ENCODE assay signal across 10 cellular contexts in the genomic region with DNA sequence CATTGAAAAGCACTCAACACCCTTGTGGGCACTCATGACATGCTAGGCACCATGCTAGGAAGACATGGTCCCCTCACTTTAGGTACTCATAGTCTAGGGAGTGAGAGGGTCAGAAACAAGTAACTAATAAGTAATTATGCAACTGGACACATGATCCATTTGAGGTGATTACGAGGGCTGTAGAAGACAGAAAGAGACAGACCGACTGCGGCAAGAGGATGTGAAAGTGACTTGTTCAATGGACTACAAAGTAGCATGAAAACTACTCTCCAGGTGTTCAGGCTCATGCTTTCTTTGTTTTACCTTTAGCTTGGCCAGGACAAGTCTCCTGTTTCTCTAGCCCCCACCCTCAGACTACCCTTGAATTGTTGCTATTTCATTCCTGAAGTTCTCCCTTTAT.
DNase-seq lines count a peak whose midpoint lies in the region; ATAC-seq and TF ChIP-seq lines count a peak whose summit lies in the region.
"Had no signal": no experiment of that assay in that cellular context is flagged by ENCODE, and none has a peak within 500 bp of the region (broad histone marks: within the 10 kb centered on the region; RNA-seq: fewer than 3 reads in every experiment).

No MANE protein-coding gene starts in this region.

- ATAC-seq in GM19035 (IDR thresholded peaks at IDR 0.05; ENCODE audit: unreplicated experiment) (peak; percentile 60), HG02588 (IDR thresholded peaks at IDR 0.05; ENCODE audit: unreplicated experiment) (peak; percentile 73), HG03457 (IDR thresholded peaks at IDR 0.05; ENCODE audit: unreplicated experiment) (peak; percentile 86)
- ATAC-seq in activated naive CD4-positive, alpha-beta T cell treated with anti-CD3 and anti-CD28 coated beads, Interleukin-2, amount 50 U/mL, for 72 hours = no peak
- ATAC-seq: activated T-cell treated with anti-CD3 and anti-CD28 coated beads, Interleukin-2, amount 50 U/mL, for 72 hours had no signal

- TF ChIP-seq CTCF in nephron (IDR thresholded peaks at IDR 0.05; ENCODE audit: unreplicated experiment in 3 of 3) = no peak

- peaks cover 40% of the 10 kb centered on the region for H3K4me1 Mint-ChIP-seq in nephron

- no peak overlapping the region for H3K4me3 Mint-ChIP-seq in nephron
- H3K4me3 Mint-ChIP-seq: activated T-cell treated with anti-CD3 and anti-CD28 coated beads, Interleukin-2, amount 50 U/mL, for 72 hours; T-helper 1 cell treated with Interleukin-12 subunit alpha and Interleukin-12 subunit beta and Interleukin-4 antibody, amounts not matched to agents 30 μg/mL and 1 μg/mL, for 36 hours had no signal

- H3K36me3 Mint-ChIP-seq in nephron (ENCODE audit: low read depth) = no peaks in the 10 kb centered on the region
- no peaks in the 10 kb centered on the region for H3K36me3 Mint-ChIP-seq in activated naive CD4-positive, alpha-beta T cell treated with anti-CD3 and anti-CD28 coated beads, Interleukin-2, amount 50 U/mL, for 72 hours

- no peaks in the 10 kb centered on the region for H3K27me3 Mint-ChIP-seq in nephron (ENCODE audit: low read depth)

- DNase-seq in activated naive CD4-positive, alpha-beta T cell treated with anti-CD3 and anti-CD28 coated beads, Interleukin-2, amount 50 U/mL, for 72 hours (ENCODE audit: low spot score in 2 of 2) = no peak
- no peak for DNase-seq in caudate nucleus (lab: John Stamatoyannopoulos, UW)
- no peak for DNase-seq in GDM1 (lab: John Stamatoyannopoulos, UW)
- DNase-seq: activated T-cell treated with anti-CD3 and anti-CD28 coated beads, Interleukin-2, amount 50 U/mL, for 72 hours; NCI-H510A had no signal

- no peaks in the 10 kb centered on the region for H3K9me3 Mint-ChIP-seq in nephron
- no peaks in the 10 kb centered on the region for H3K9me3 Mint-ChIP-seq in activated naive CD4-positive, alpha-beta T cell treated with anti-CD3 and anti-CD28 coated beads, Interleukin-2, amount 50 U/mL, for 72 hours
- H3K9me3 Mint-ChIP-seq: activated T-cell treated with anti-CD3 and anti-CD28 coated beads, Interleukin-2, amount 50 U/mL, for 72 hours; T-helper 1 cell treated with Interleukin-12 subunit alpha and Interleukin-12 subunit beta and Interleukin-4 antibody, amounts not matched to agents 30 μg/mL and 1 μg/mL, for 36 hours had no signal

- H3K27ac Mint-ChIP-seq in nephron = peak overlapping the region in 2 of 3 experiments; percentile 76 to 86
- H3K27ac Mint-ChIP-seq in activated naive CD4-positive, alpha-beta T cell treated with anti-CD3 and anti-CD28 coated beads, Interleukin-2, amount 50 U/mL, for 72 hours = no peak overlapping the region
- H3K27ac Mint-ChIP-seq: activated T-cell treated with anti-CD3 and anti-CD28 coated beads, Interleukin-2, amount 50 U/mL, for 72 hours; T-helper 1 cell treated with Interleukin-12 subunit alpha and Interleukin-12 subunit beta and Interleukin-4 antibody, amounts not matched to agents 30 μg/mL and 1 μg/mL, for 36 hours had no signal

- H3K27ac ChIP-seq in caudate nucleus (ENCODE audit: low read depth, low read length) = no peak overlapping the region

Comparison
In these comparisons a context has a peak if more than half of its experiments do, and no peak if none do; other contexts are left out.
1. ATAC-seq: peak in GM19035 (single experiment), HG02588 (single experiment) and HG03457 (single experiment); none in activated naive CD4-positive, alpha-beta T cell treated with anti-CD3 and anti-CD28 coated beads, Interleukin-2, amount 50 U/mL, for 72 hours (0 of 2).
2. H3K27ac Mint-ChIP-seq: peak in nephron (2 of 3); none in activated naive CD4-positive, alpha-beta T cell treated with anti-CD3 and anti-CD28 coated beads, Interleukin-2, amount 50 U/mL, for 72 hours (0 of 2).